In the genomic region with DNA sequence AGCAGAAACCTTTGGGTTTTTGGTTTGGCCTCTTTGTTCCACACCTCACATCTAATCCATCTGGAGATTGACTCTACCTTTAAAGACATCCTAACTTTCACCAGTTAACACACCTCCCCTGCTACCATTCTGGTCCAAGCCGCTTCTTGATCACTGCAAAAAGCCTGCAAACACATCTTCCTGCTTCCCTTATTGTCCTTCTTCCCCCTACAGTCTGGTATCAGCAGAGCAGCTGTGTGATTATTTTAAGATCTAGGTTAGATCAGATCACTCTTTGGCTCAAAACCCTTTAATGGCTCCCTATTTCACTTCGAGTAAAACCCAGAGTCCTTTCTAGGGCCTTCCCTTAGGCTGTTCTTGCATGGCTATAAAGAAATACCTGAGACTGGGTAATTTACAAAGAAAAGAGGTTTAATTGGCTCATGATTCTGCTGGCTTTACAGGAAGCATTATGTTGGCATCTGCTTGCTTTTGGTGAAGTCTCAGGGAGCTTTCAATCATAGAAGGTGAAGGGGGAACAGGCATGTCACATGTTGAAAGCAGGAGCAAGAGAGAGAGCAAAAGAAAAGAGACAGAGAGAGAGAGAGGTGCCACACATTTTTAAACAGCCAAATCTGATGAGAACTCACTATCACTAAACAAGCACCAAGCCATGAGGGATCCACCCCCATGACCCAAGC, we compare ENCODE assay signal across 13 cellular contexts. TPM values are rescaled to one million over a fixed set of nuclear protein-coding genes. Genes with fewer than 3 reads are reported as not detected.
A peak's percentile ranks its signal among the peaks of the same experiment; 100 is the strongest.
DNase-seq lines count a peak whose midpoint lies in the region; ATAC-seq and TF ChIP-seq lines count a peak whose summit lies in the region.
"Had no signal": no experiment of that assay in that cellular context is flagged by ENCODE, and none has a peak within 500 bp of the region (broad histone marks: within the 10 kb centered on the region; RNA-seq: fewer than 3 reads in every experiment).

No MANE protein-coding gene starts in this region.

- peaks cover 20% of the 10 kb centered on the region for H3K36me3 Mint-ChIP-seq in activated T-helper 2 cell treated with anti-CD3 and anti-CD28 coated beads, Interferon-gamma antibody, Interleukin-2, Interleukin-4, amounts not matched to agents 10 μg/mL and 5 μg/mL and 100 μg/mL, durations not matched to agents 14 hours and 24 hours and 36 hours (ENCODE audit: low read depth)
- H3K36me3 Mint-ChIP-seq in natural killer cell, result no peaks in the 10 kb centered on the region

- H3K9me3 Mint-ChIP-seq in activated T-helper 2 cell treated with anti-CD3 and anti-CD28 coated beads, Interferon-gamma antibody, Interleukin-2, Interleukin-4, amounts not matched to agents 10 μg/mL and 5 μg/mL and 100 μg/mL, durations not matched to agents 14 hours and 24 hours and 36 hours, result peaks cover 19% of the 10 kb centered on the region
- H3K9me3 Mint-ChIP-seq in natural killer cell, result no peaks in the 10 kb centered on the region

- no peak for TF ChIP-seq CTCF in natural killer cell (IDR thresholded peaks at IDR 0.05)

- no peaks in the 10 kb centered on the region for H3K27me3 ChIP-seq in HUES6 (ENCODE audit: control insufficient read depth, insufficient read depth, low read length)
- H3K27me3 ChIP-seq: esophagus squamous epithelium had no signal

- H3K4me3 ChIP-seq in HUES6 (ENCODE audit: low read depth, low read length), result peak overlapping the region; percentile 97; the same call in 1 of the 2 replicates

- ATAC-seq in natural killer cell (no peak), HG03039 (IDR thresholded peaks at IDR 0.05; ENCODE audit: unreplicated experiment) (no peak)

- H3K4me3 Mint-ChIP-seq in activated T-helper 2 cell treated with anti-CD3 and anti-CD28 coated beads, Interferon-gamma antibody, Interleukin-2, Interleukin-4, amounts not matched to agents 10 μg/mL and 5 μg/mL and 100 μg/mL, durations not matched to agents 14 hours and 24 hours and 36 hours (ENCODE audit: low read depth), result peak overlapping the region; percentile 20
- peak overlapping the region; percentile 23 for H3K4me3 Mint-ChIP-seq in natural killer cell

- no peak overlapping the region for H3K27ac Mint-ChIP-seq in activated T-helper 2 cell treated with anti-CD3 and anti-CD28 coated beads, Interferon-gamma antibody, Interleukin-2, Interleukin-4, amounts not matched to agents 10 μg/mL and 5 μg/mL and 100 μg/mL, durations not matched to agents 14 hours and 24 hours and 36 hours
- peak overlapping the region; percentile 24 to 94 for H3K27ac Mint-ChIP-seq in natural killer cell

- H3K36me3 ChIP-seq in HUES6 (ENCODE audit: control insufficient read depth, insufficient read depth, low read length), result no peaks in the 10 kb centered on the region
- H3K36me3 ChIP-seq: esophagus squamous epithelium had no signal

- H3K4me1 ChIP-seq in HUES6 (ENCODE audit: control insufficient read depth, insufficient read depth, low read length), result peaks cover 17% of the 10 kb centered on the region
- H3K4me1 ChIP-seq: parathyroid adenoma had no signal

- H3K9ac ChIP-seq in HUES6 (ENCODE audit: low read length), result no peak overlapping the region
- H3K9ac ChIP-seq: parathyroid adenoma had no signal

- no peaks in the 10 kb centered on the region for H3K27me3 Mint-ChIP-seq in activated T-helper 2 cell treated with anti-CD3 and anti-CD28 coated beads, Interferon-gamma antibody, Interleukin-2, Interleukin-4, amounts not matched to agents 10 μg/mL and 5 μg/mL and 100 μg/mL, durations not matched to agents 14 hours and 24 hours and 36 hours (ENCODE audit: low read depth)
- H3K27me3 Mint-ChIP-seq in natural killer cell (ENCODE audit: low read depth in 2 of 2), result no peaks in the 10 kb centered on the region

- peaks cover 35% of the 10 kb centered on the region for H3K4me1 Mint-ChIP-seq in activated T-helper 2 cell treated with anti-CD3 and anti-CD28 coated beads, Interferon-gamma antibody, Interleukin-2, Interleukin-4, amounts not matched to agents 10 μg/mL and 5 μg/mL and 100 μg/mL, durations not matched to agents 14 hours and 24 hours and 36 hours (ENCODE audit: low read depth)
- peaks cover 45 to 50% of the 10 kb centered on the region in 2 donors for H3K4me1 Mint-ChIP-seq in natural killer cell

- peaks cover 13% of the 10 kb centered on the region; the same call in 1 of the 2 replicates for H3K9me3 ChIP-seq in HUES6 (ENCODE audit: control insufficient read depth, insufficient read depth, low read depth, low read length)
- H3K9me3 ChIP-seq: esophagus squamous epithelium had no signal

- peak; percentile 15 for DNase-seq in SIG-M5 treated with dmso at 0.1 percent for 504 hours (lab: John Stamatoyannopoulos, UW; ENCODE audit: unreplicated experiment)
- no peak for DNase-seq in SIG-M5 (lab: John Stamatoyannopoulos, UW)
- DNase-seq in activated T-helper 2 cell treated with anti-CD3 and anti-CD28 coated beads, Interferon-gamma antibody, Interleukin-2, Interleukin-4, amounts not matched to agents 10 μg/mL and 5 μg/mL and 100 μg/mL, durations not matched to agents 14 hours and 24 hours and 36 hours (ENCODE audit: low spot score), result no peak
- DNase-seq in natural killer cell, result no peak
- DNase-seq in NCI-H1694 treated with DMSO at 0.1 percent for 48 hours (lab: John Stamatoyannopoulos, UW), result no peak
- no peak for DNase-seq in central memory CD4-positive, alpha-beta T cell
- DNase-seq: esophagus squamous epithelium; kidney glomerular epithelial cell; NCI-H2081 treated with DMSO at 0.1 percent for 48 hours; stimulated activated CD4-positive, alpha-beta T cell treated with anti-CD3 and anti-CD28 coated beads, Interleukin-4, amount 100 ng/mL, for 4 hours had no signal

- intact Hi-C loops in activated T-helper 2 cell treated with anti-CD3 and anti-CD28 coated beads, Interferon-gamma antibody, Interleukin-2, Interleukin-4, amounts not matched to agents 10 μg/mL and 5 μg/mL and 100 μg/mL, durations not matched to agents 14 hours and 24 hours and 36 hours (cut with micrococcal nuclease), result loop anchor here (10.0 kb wide), 1 partner anchor 1041 kb away; a partner anchor contains a TSS
- intact Hi-C loops in natural killer cell (cut with micrococcal nuclease), result loop anchor here (10.0 kb wide), 2 partner anchors 241 to 269 kb away; no protein-coding TSS in a partner anchor

- H3K27ac ChIP-seq in HUES6 (ENCODE audit: low read depth, low read length), result no peak overlapping the region
- H3K27ac ChIP-seq: esophagus squamous epithelium, parathyroid adenoma had no signal

RNA-seq across cellular contexts. Expression of a gene that starts 1.5 kb away (rescaled TPM):
- total RNA-seq in activated T-helper 2 cell treated with anti-CD3 and anti-CD28 coated beads, Interferon-gamma antibody, Interleukin-2, Interleukin-4, amounts not matched to agents 10 μg/mL and 5 μg/mL and 100 μg/mL, durations not matched to agents 14 hours and 24 hours and 36 hours, result 26.9 and 30.0 TPM in 2 replicates
- 10 to 100 TPM; 11.1 to 15.9 (median 13.2) TPM for total RNA-seq in natural killer cell
